In genomic region chr2:120287183-120288015, GRCh38 we compare ENCODE assay signal across 7 cellular contexts. TPM values are rescaled to one million over a fixed set of nuclear protein-coding genes. Genes with fewer than 3 reads are reported as not detected.
A peak's percentile ranks its signal among the peaks of the same experiment; 100 is the strongest.
DNase-seq lines count a peak whose midpoint lies in the region; ATAC-seq and TF ChIP-seq lines count a peak whose summit lies in the region.

No MANE protein-coding gene starts in this region.

- intact Hi-C loops in spleen (cut with DNase I; ENCODE audit: low total_unique reads) = no loop called here

- H3K36me3 ChIP-seq in spleen = peaks cover 0 to 79% (median 33%) of the 10 kb centered on the region in 6 donors

- DNase-seq in HFFc6 (peak; percentile 94), NCI-H226 (peak; percentile 48), dedifferentiated amniotic fluid mesenchymal stem cell (ENCODE audit: extremely low spot score) (peak; percentile 49), spleen (no peak), NCI-H2171 treated with DMSO at 0.1 percent for 48 hours (lab: John Stamatoyannopoulos, UW) (no peak), OCI-M1 (lab: John Stamatoyannopoulos, UW) (no peak)

- H3K27ac ChIP-seq in spleen = peak overlapping the region in 7 of 8 donors; percentile 5 to 88 (median 73)

- no peaks in the 10 kb centered on the region for H3K27me3 Mint-ChIP-seq in HFFc6 (ENCODE audit: insufficient read depth)

- H3K9me3 ChIP-seq in spleen = no peaks in the 10 kb centered on the region

- ATAC-seq in GM18520 (IDR thresholded peaks at IDR 0.05; ENCODE audit: unreplicated experiment) = peak; percentile 98

- H3K4me1 ChIP-seq in spleen = peaks cover 0 to 60% (median 11%) of the 10 kb centered on the region in 6 donors

- peaks cover 76% of the 10 kb centered on the region for H3K4me1 Mint-ChIP-seq in HFFc6 (ENCODE audit: low read depth)

- WGBS in spleen, 5 donors = 42 to 54% (median 47%) methylated on average over 8 of the region's 8 CpGs

- H3K4me3 ChIP-seq in spleen = peak overlapping the region in 1 of 8 donors; percentile 3

- no peaks in the 10 kb centered on the region for H3K27me3 ChIP-seq in spleen (replicated peaks in 1 of 7)

- peaks cover 15% of the 10 kb centered on the region for H3K36me3 Mint-ChIP-seq in HFFc6 (ENCODE audit: low read depth)

- peak overlapping the region; percentile 87 for H3K27ac Mint-ChIP-seq in HFFc6

- peak overlapping the region; percentile 57 for H3K4me3 Mint-ChIP-seq in HFFc6

- H3K9me3 Mint-ChIP-seq in HFFc6 = no peaks in the 10 kb centered on the region

- TF ChIP-seq CTCF in HFFc6 (IDR thresholded peaks at IDR 0.05) (no peak), spleen (IDR thresholded peaks at IDR 0.05 in 8 of 11, conservative IDR thresholded peaks at IDR 0.05 in 3 of 11) (no peak)

- no peak for TF ChIP-seq POLR2A in spleen (IDR thresholded peaks at IDR 0.05)

RNA-seq across cellular contexts. Expression of gene RALB, which starts 34.7 kb away (rescaled TPM):
- total RNA-seq in HFFc6 (2021; fragmentation: NEBNext Ultra II Directional; extraction: Animal tissue kit (Norgen Biotek cat#: 25700)) = 10 to 100 TPM; 60.1 to 72.5 (median 69.2) TPM
- total RNA-seq in spleen = 100 to 1,000 TPM in 3 of 7 donors, 10 to 100 TPM in 4; 67.2 to 126 (median 96.3) TPM
- 10 to 100 TPM; 26.6 to 61.5 (median 38.0) TPM for polyA plus RNA-seq in spleen

RNA-seq across cellular contexts. Expression of gene INHBB, which starts 58.5 kb away (rescaled TPM):
- total RNA-seq in HFFc6 (2021; fragmentation: NEBNext Ultra II Directional; extraction: Animal tissue kit (Norgen Biotek cat#: 25700)) = 1 to 10 TPM in 3 of 6 experiments, under 1 TPM in 3; 0.47 to 1.6 (median 1.1) TPM
- total RNA-seq in spleen = 1 to 10 TPM in 2 of 7 donors, under 1 TPM in 5; 0.29 to 1.4 (median 0.68) TPM
- polyA plus RNA-seq in spleen = 1 to 10 TPM in 1 of 3 donors, under 1 TPM in 2; 0.26 to 1.5 (median 0.58) TPM

Comparison
In these comparisons a context has a peak if more than half of its experiments do, and no peak if none do; other contexts are left out.
1. DNase-seq: peak in HFFc6 (single experiment), NCI-H226 (single experiment) and dedifferentiated amniotic fluid mesenchymal stem cell (single experiment); none in spleen (single experiment), NCI-H2171 treated with DMSO at 0.1 percent for 48 hours (single experiment) and OCI-M1 (single experiment).